In genomic region chr14:59271734-59272133, GRCh38 we compare ENCODE assay signal across 25 cellular contexts.
DNase-seq lines count a peak whose midpoint lies in the region; ATAC-seq, FAIRE-seq and TF ChIP-seq lines count a peak whose summit lies in the region.
"Had no signal": no experiment of that assay in that cellular context is flagged by ENCODE, and none has a peak within 500 bp of the region (broad histone marks: within the 10 kb centered on the region; RNA-seq: fewer than 3 reads in every experiment).

No MANE protein-coding gene starts in this region.

- H4K20me1 ChIP-seq in IMR-90 (ENCODE audit: insufficient read depth, low read length) = no peaks in the 10 kb centered on the region
- H4K20me1 ChIP-seq: BLaER1 had no signal

- no peak overlapping the region for H2BK120ac ChIP-seq in IMR-90 (ENCODE audit: low read depth, low read length)

- H3K27me3 ChIP-seq in IMR-90 (ENCODE audit: control insufficient read depth, insufficient read depth, low read length) = no peaks in the 10 kb centered on the region
- H3K27me3 ChIP-seq: BLaER1, gastrocnemius medialis, left lung, spleen, vagina had no signal

- dilution Hi-C loops in IMR-90 (cut with HindIII; ENCODE audit: low sequenced_read_pairs, unreplicated experiment) = no loop called here

- no peak overlapping the region for H2BK20ac ChIP-seq in IMR-90 (ENCODE audit: low read depth, low read length)

- no peak for TF ChIP-seq EP300 in A549 (IDR thresholded peaks at IDR 0.05)

- H2AK9ac ChIP-seq in IMR-90 (replicated peaks; ENCODE audit: low read depth, low read length, poor library complexity) = no peak overlapping the region

- no peak for TF ChIP-seq POLR2A in A549 (IDR thresholded peaks at IDR 0.05; ENCODE audit: low read length)
- TF ChIP-seq POLR2A in IMR-90 (IDR thresholded peaks at IDR 0.05; ENCODE audit: low read depth, low read length) = no peak

- no peak overlapping the region for H4K8ac ChIP-seq in IMR-90 (ENCODE audit: low read depth in 2 of 2, low read length in 2 of 2)

- no peaks in the 10 kb centered on the region for H3K79me1 ChIP-seq in IMR-90 (ENCODE audit: low read depth in 1 of 2, low read length in 2 of 2)

- H3K27ac ChIP-seq in A549 (no peak overlapping the region), IMR-90 (ENCODE audit: insufficient read depth, low read length) (no peak overlapping the region), kidney (ENCODE audit: low read depth in 2 of 2, low read length in 2 of 2) (no peak overlapping the region)
- H3K27ac ChIP-seq: BLaER1, gastrocnemius medialis, left lung, spleen, vagina had no signal

- H3K9me3 ChIP-seq in A549 (no peaks in the 10 kb centered on the region), IMR-90 (ENCODE audit: control insufficient read depth, insufficient read depth, low read length) (no peaks in the 10 kb centered on the region), kidney (ENCODE audit: control insufficient read depth in 1 of 2, low read length in 2 of 2) (no peaks in the 10 kb centered on the region)
- H3K9me3 ChIP-seq: BLaER1, gastrocnemius medialis, left lung, spleen, vagina had no signal

- H3K4me1 ChIP-seq in A549 = peaks cover 44% of the 10 kb centered on the region
- H3K4me1 ChIP-seq in IMR-90 (ENCODE audit: control insufficient read depth, insufficient read depth, low read length) = peaks cover 9% of the 10 kb centered on the region
- peaks cover 3 to 8% of the 10 kb centered on the region in 2 donors for H3K4me1 ChIP-seq in kidney (ENCODE audit: control insufficient read depth in 1 of 2, insufficient read depth in 1 of 2, low read depth in 1 of 2, low read length in 2 of 2)

- no peak overlapping the region for H3K9ac ChIP-seq in IMR-90 (ENCODE audit: low read depth, low read length)
- H3K9ac ChIP-seq in kidney (ENCODE audit: low read length in 2 of 2) = no peak overlapping the region
- H3K9ac ChIP-seq: BLaER1 had no signal

- H4K91ac ChIP-seq in IMR-90 (ENCODE audit: insufficient read depth, low read depth, low read length) = no peak overlapping the region

- peak; percentile 13 for FAIRE-seq in A549 (lab: Jason Lieb, UNC)
- no peak for FAIRE-seq in HTR-8/SVneo (lab: Jason Lieb, UNC)
- FAIRE-seq in kidney (lab: Jason Lieb, UNC) = no peak

- TF ChIP-seq RAD21 in A549 (conservative IDR thresholded peaks at IDR 0.05 in 1 of 2, IDR thresholded peaks at IDR 0.05 in 1 of 2) (no peak), IMR-90 (IDR thresholded peaks at IDR 0.05; ENCODE audit: low read length) (no peak)

- no peak overlapping the region for H4K5ac ChIP-seq in IMR-90 (ENCODE audit: low read depth, low read length)

- in situ Hi-C loops in IMR-90 (cut with MboI; ENCODE audit: low sequenced_read_pairs) = no loop called here

- 82% methylated on average over 4 of the region's 4 CpGs for WGBS in A549 (ENCODE audit: missing lambda C conversion rate)
- no CpG with 5 or more reads among the region's 4 CpGs for WGBS in IMR-90 (ENCODE audit: extremely low coverage in 2 of 2, insufficient read length in 1 of 2), 2 experiments

- no peak overlapping the region for H2AK5ac ChIP-seq in IMR-90 (ENCODE audit: low read depth, low read length)

- H2BK15ac ChIP-seq in IMR-90 (ENCODE audit: low read depth, low read length) = no peak overlapping the region

- no peak overlapping the region for H2AFZ ChIP-seq in IMR-90 (replicated peaks; ENCODE audit: low read length, poor library complexity)

- TF ChIP-seq CTCF in A549 (IDR thresholded peaks at IDR 0.05) = no peak
- no peak for TF ChIP-seq CTCF in IMR-90 (conservative IDR thresholded peaks at IDR 0.05; ENCODE audit: low read depth, low read length)
- TF ChIP-seq CTCF in fibroblast of pulmonary artery (IDR thresholded peaks at IDR 0.05; ENCODE audit: low read length, missing control alignments) = no peak
- no peak for TF ChIP-seq CTCF in kidney (IDR thresholded peaks at IDR 0.05; ENCODE audit: borderline replicate concordance, extremely low read depth, insufficient read depth)

- H3K14ac ChIP-seq in IMR-90 (replicated peaks; ENCODE audit: low read depth, low read length) = no peak overlapping the region

- H3K36me3 ChIP-seq in IMR-90 (ENCODE audit: control insufficient read depth, insufficient read depth, low read length) (peaks cover 1% of the 10 kb centered on the region; the same call in 1 of the 2 replicates), kidney (ENCODE audit: control insufficient read depth in 1 of 2, insufficient read depth in 2 of 2, low read length in 2 of 2) (peaks cover 2 to 6% of the 10 kb centered on the region in 2 donors)
- H3K36me3 ChIP-seq: gastrocnemius medialis had no signal

- POLR2A ChIA-PET in A549 (lab: Yijun Ruan, JAX) = no interaction called here
- POLR2A ChIA-PET in IMR-90 (lab: Charles Lee; ENCODE audit: unreplicated experiment) = no interaction called here

- DNase-seq in A549 (ENCODE audit: low read depth in 1 of 2, low spot score in 1 of 2) (no peak), IMR-90 (peak; percentile 39), amniotic epithelial cell (ENCODE audit: low read depth) (peak; percentile 63), fibroblast of pulmonary artery (ENCODE audit: low read depth) (peak; percentile 81), HTR-8/SVneo (ENCODE audit: insufficient read length, low spot score) (no peak), NCI-H1694 (lab: John Stamatoyannopoulos, UW) (no peak), kidney (no peak)
- DNase-seq: activated CD4-positive, alpha-beta T cell treated with anti-CD3 and anti-CD28 coated beads, Interleukin-2, amount 50 U/mL, for 4 hours; gastrocnemius medialis; hippocampal formation; immature natural killer cell; Karpas-422; left lung; naive thymus-derived CD4-positive, alpha-beta T cell; NCI-H1048; NCI-H187; NCI-H2171 treated with DMSO at 0.1 percent for 48 hours; NCI-H524 treated with DMSO at 0.1 percent for 48 hours; nucleus accumbens; spleen; stimulated activated CD4-positive, alpha-beta T cell treated with anti-CD3 and anti-CD28 coated beads, Interleukin-4, amount 100 ng/mL, for 1 hour; stimulated activated naive B cell treated with anti-CD40 and anti-IgM and Interleukin-4, amounts not matched to agents 10 μg/mL and 1 μg/mL and 100 μg/mL, for 72 hours had no signal

- H3K23ac ChIP-seq in IMR-90 (ENCODE audit: low read depth, low read length) = no peak overlapping the region

- H2BK5ac ChIP-seq in IMR-90 (ENCODE audit: low read depth, low read length, poor library complexity, severe bottlenecking) = no peak overlapping the region

- peak overlapping the region; percentile 39; the same call in 2 of the 3 replicates for H3K4me2 ChIP-seq in A549
- no peak overlapping the region for H3K4me2 ChIP-seq in IMR-90 (ENCODE audit: low read depth, low read length)
- H3K4me2 ChIP-seq: BLaER1 had no signal

- H3K9me1 ChIP-seq in IMR-90 (ENCODE audit: insufficient read depth, low read length) = peaks cover 8% of the 10 kb centered on the region; the same call in 1 of the 2 replicates

- intact Hi-C loops in IMR-90 (cut with micrococcal nuclease) (no loop called here), kidney (cut with DNase I) (no loop called here)

- no TSS peak for BruUV-seq in IMR-90 (replicated peaks; lab: Mats Ljungman, UMichigan)

- H3K56ac ChIP-seq in IMR-90 (ENCODE audit: extremely low read depth, insufficient read depth, low read length) = no peak overlapping the region

- H3K4me3 ChIP-seq in A549 (no peak overlapping the region), IMR-90 (ENCODE audit: insufficient read depth, low read depth, low read length) (no peak overlapping the region), fibroblast of pulmonary artery (replicated peaks; ENCODE audit: low read depth, low read length) (no peak overlapping the region), kidney (ENCODE audit: low read length in 2 of 2) (no peak overlapping the region)
- H3K4me3 ChIP-seq: BLaER1, gastrocnemius medialis, left lung, spleen, vagina had no signal

- ATAC-seq in A549 (no peak), IMR-90 (ENCODE audit: low read depth) (no peak), HG03159 (IDR thresholded peaks at IDR 0.05; ENCODE audit: unreplicated experiment) (no peak)
- ATAC-seq: gastrocnemius medialis; left lung; naive thymus-derived CD4-positive, alpha-beta T cell; stimulated activated naive B cell treated with anti-CD40 and anti-IgM and Interleukin-4, amounts not matched to agents 10 μg/mL and 1 μg/mL and 100 μg/mL, for 72 hours had no signal

- no peak overlapping the region for H3K18ac ChIP-seq in IMR-90 (ENCODE audit: low read depth, low read length)

- no peak overlapping the region for H3K4ac ChIP-seq in IMR-90 (ENCODE audit: low read depth, low read length)

- CTCF ChIA-PET in A549 (lab: Yijun Ruan, JAX) = interaction anchor here (0.6 to 1.7 kb wide), 3 partner anchors 70 to 191 kb away, joined by 3 to 6 read pairs (median 4); no protein-coding TSS in a partner anchor
- CTCF ChIA-PET in IMR-90 (lab: Yijun Ruan, JAX) = no interaction called here

TF ChIP-seq in A549, 52 proteins besides CTCF, POLR2A, EP300 and RAD21:
- TF ChIP-seq JUNB (IDR thresholded peaks at IDR 0.05) = no peak
- TF ChIP-seq ZC3H11A (IDR thresholded peaks at IDR 0.05) = no peak
- no peak for TF ChIP-seq POLR2AphosphoS2 (conservative IDR thresholded peaks at IDR 0.05; ENCODE audit: low read length)
- no peak for TF ChIP-seq CBX8 (IDR thresholded peaks at IDR 0.05)
- no peak for TF ChIP-seq MYC (IDR thresholded peaks at IDR 0.05; ENCODE audit: borderline replicate concordance, low read length)
- no peak for TF ChIP-seq HES2 (IDR thresholded peaks at IDR 0.05)
- TF ChIP-seq TFCP2L1 (CRISPR knock-in tag; IDR thresholded peaks at IDR 0.05) = no peak
- TF ChIP-seq CEBPB (IDR thresholded peaks at IDR 0.05) = peak; percentile 76 to 85; a peak in 3 of 4 replicates

TF ChIP-seq in IMR-90, 13 proteins besides CTCF, POLR2A, EP300 and RAD21:
- TF ChIP-seq CEBPB (IDR thresholded peaks at IDR 0.05; ENCODE audit: low read depth, low read length) (peak; percentile 98), ELK1 (IDR thresholded peaks at IDR 0.05; ENCODE audit: borderline replicate concordance, low read depth, low read length) (no peak)

Comparison
In these comparisons a context has a peak if more than half of its experiments do, and no peak if none do; other contexts are left out.
1. DNase-seq: peak in IMR-90 (single experiment), amniotic epithelial cell (single experiment) and fibroblast of pulmonary artery (single experiment); none in A549 (0 of 2), HTR-8/SVneo (single experiment), NCI-H1694 (single experiment) and kidney (single experiment).